ENCODE assay signal across 11 cellular contexts in genomic region chr11:75103380-75104026, GRCh38. TPM values are rescaled to one million over a fixed set of nuclear protein-coding genes. Genes with fewer than 3 reads are reported as not detected.
DNase-seq lines count a peak whose midpoint lies in the region; ATAC-seq lines count a peak whose summit lies in the region.
"Had no signal": no experiment of that assay in that cellular context is flagged by ENCODE, and none has a peak within 500 bp of the region (broad histone marks: within the 10 kb centered on the region; RNA-seq: fewer than 3 reads in every experiment).

No MANE protein-coding gene starts in this region.

- DNase-seq in Daoy (ENCODE audit: low read depth): peak; percentile 63
- DNase-seq in HCEC 1CT: peak; percentile 87
- peak; percentile 28 to 29 for DNase-seq in activated T-cell treated with anti-CD3 and anti-CD28 coated beads, Interleukin-2, amount 50 U/mL, for 48 hours
- peak; percentile 34 for DNase-seq in hepatic stellate cell (ENCODE audit: low spot score)
- DNase-seq in SIG-M5 treated with dmso at 0.1 percent for 504 hours (lab: John Stamatoyannopoulos, UW; ENCODE audit: unreplicated experiment): no peak
- DNase-seq in left lobe of liver (ENCODE audit: low spot score): no peak
- DNase-seq in mesenteric fat pad (ENCODE audit: low spot score): no peak
- DNase-seq: activated CD8-positive, alpha-beta memory T cell treated with anti-CD3 and anti-CD28 coated beads for 24 hours; DMS53; mucosa of descending colon had no signal

- ATAC-seq in left lobe of liver (no peak), GM18870 (IDR thresholded peaks at IDR 0.05; ENCODE audit: unreplicated experiment) (no peak)
- ATAC-seq: mucosa of descending colon had no signal

RNA-seq across cellular contexts. Expression of gene OR2AT4, which starts 6.8 kb away (rescaled TPM):
- under 0.01 TPM in 1 of 2 replicates, not detected in the other for total RNA-seq in Daoy (2014; rRNA removed; shearing (Covaris generic))
- not detected for total RNA-seq in left lobe of liver
- not detected for total RNA-seq in mesenteric fat pad
- total RNA-seq: mucosa of descending colon had no signal

RNA-seq across cellular contexts. Expression of gene SLCO2B1, which starts 47.4 kb away (rescaled TPM):
- 0.15 and 0.51 TPM in 2 replicates for total RNA-seq in Daoy (2014; rRNA removed; shearing (Covaris generic))
- total RNA-seq in left lobe of liver: 327 TPM
- total RNA-seq in mesenteric fat pad: 185 TPM

Comparison
In these comparisons a context has a peak if more than half of its experiments do, and no peak if none do; other contexts are left out.
1. DNase-seq: peak in Daoy (single experiment), HCEC 1CT (single experiment), activated T-cell treated with anti-CD3 and anti-CD28 coated beads, Interleukin-2, amount 50 U/mL, for 48 hours (2 of 2) and hepatic stellate cell (single experiment); none in SIG-M5 treated with dmso at 0.1 percent for 504 hours (single experiment), left lobe of liver (single experiment) and mesenteric fat pad (single experiment).
2. RNA of gene SLCO2B1, which starts 47.4 kb away (total RNA-seq): 327 TPM in left lobe of liver (single experiment) and 185 TPM in mesenteric fat pad (single experiment); 0.15 to 0.51 TPM in Daoy; every median in the first group is over 100 times any median in the second.